In genomic region chr2:202140522-202141292, GRCh38 we compare ENCODE assay signal across 16 cellular contexts.
DNase-seq lines count a peak whose midpoint lies in the region; ATAC-seq and TF ChIP-seq lines count a peak whose summit lies in the region.
"Had no signal": no experiment of that assay in that cellular context is flagged by ENCODE, and none has a peak within 500 bp of the region (broad histone marks: within the 10 kb centered on the region; RNA-seq: fewer than 3 reads in every experiment).

No MANE protein-coding gene starts in this region.

- H3K27me3 Mint-ChIP-seq in HFFc6 (ENCODE audit: insufficient read depth) (peaks cover 2% of the 10 kb centered on the region; the same call in 1 of the 2 replicates), brain (peaks cover 6% of the 10 kb centered on the region), mesothelial cell of epicardium (ENCODE audit: low read depth) (no peaks in the 10 kb centered on the region)

- no peak for TF ChIP-seq CTCF in AG09319 (IDR thresholded peaks at IDR 0.05; ENCODE audit: low read depth, low read length)
- no peak for TF ChIP-seq CTCF in HFFc6 (IDR thresholded peaks at IDR 0.05)
- TF ChIP-seq CTCF in brain (conservative IDR thresholded peaks at IDR 0.05) = no peak
- TF ChIP-seq CTCF in mesothelial cell of epicardium (IDR thresholded peaks at IDR 0.05; ENCODE audit: unreplicated experiment) = no peak

- H3K27ac Mint-ChIP-seq in HFFc6 = peak overlapping the region; percentile 72
- peak overlapping the region in 3 of 5 experiments; percentile 28 to 61 (median 45) for H3K27ac Mint-ChIP-seq in brain
- peak overlapping the region; percentile 91 for H3K27ac Mint-ChIP-seq in mesothelial cell of epicardium
- H3K27ac Mint-ChIP-seq: activated naive CD8-positive, alpha-beta T cell; activated T-cell treated with anti-CD3 and anti-CD28 coated beads, Interleukin-2, amount 50 U/mL, for 24 hours had no signal

- no peak for ATAC-seq in HG02623 (IDR thresholded peaks at IDR 0.05; ENCODE audit: unreplicated experiment)
- ATAC-seq: A549; heart left ventricle; right lobe of liver; stimulated activated naive CD8-positive, alpha-beta T cell treated with anti-CD3 and anti-CD28 coated beads, Interleukin-15, amount 100 ng/mL, for 72 hours; upper lobe of right lung had no signal

- peak overlapping the region; percentile 19; the same call in 1 of the 2 replicates for H3K4me3 Mint-ChIP-seq in HFFc6
- H3K4me3 Mint-ChIP-seq in brain = peak overlapping the region in 1 of 5 experiments; percentile 3
- H3K4me3 Mint-ChIP-seq in mesothelial cell of epicardium = no peak overlapping the region
- H3K4me3 Mint-ChIP-seq: activated naive CD8-positive, alpha-beta T cell; activated T-cell treated with anti-CD3 and anti-CD28 coated beads, Interleukin-2, amount 50 U/mL, for 24 hours; stimulated activated naive CD8-positive, alpha-beta T cell treated with anti-CD3 and anti-CD28 coated beads, Interleukin-15, amount 100 ng/mL, for 72 hours had no signal

- H3K4me1 Mint-ChIP-seq in HFFc6 (ENCODE audit: low read depth) (peaks cover 56% of the 10 kb centered on the region), brain (peaks cover 41% of the 10 kb centered on the region), mesothelial cell of epicardium (peaks cover 47% of the 10 kb centered on the region)

- H3K36me3 Mint-ChIP-seq in HFFc6 (ENCODE audit: low read depth) = no peaks in the 10 kb centered on the region
- no peaks in the 10 kb centered on the region for H3K36me3 Mint-ChIP-seq in brain
- no peaks in the 10 kb centered on the region for H3K36me3 Mint-ChIP-seq in mesothelial cell of epicardium
- H3K36me3 Mint-ChIP-seq: activated naive CD8-positive, alpha-beta T cell had no signal

- H3K9me3 Mint-ChIP-seq in HFFc6 = no peaks in the 10 kb centered on the region
- peaks cover 0 to 5% (median 0%) of the 10 kb centered on the region in 5 experiments for H3K9me3 Mint-ChIP-seq in brain
- H3K9me3 Mint-ChIP-seq in mesothelial cell of epicardium = no peaks in the 10 kb centered on the region
- H3K9me3 Mint-ChIP-seq: activated T-cell treated with anti-CD3 and anti-CD28 coated beads, Interleukin-2, amount 50 U/mL, for 24 hours; stimulated activated naive CD8-positive, alpha-beta T cell treated with anti-CD3 and anti-CD28 coated beads, Interleukin-15, amount 100 ng/mL, for 72 hours had no signal

- DNase-seq in AG09319 (ENCODE audit: extremely low read depth, low read depth) (peak; percentile 34), HFFc6 (peak; percentile 69), mesothelial cell of epicardium (ENCODE audit: low spot score in 2 of 2, unreplicated experiment in 2 of 2) (no peak), glomerular visceral epithelial cell (ENCODE audit: extremely low spot score) (no peak)
- DNase-seq in activated CD4-positive, alpha-beta T cell treated with anti-CD3 and anti-CD28 coated beads, Interleukin-2, amount 50 U/mL, for 4 hours = no peak
- no peak for DNase-seq in activated CD8-positive, alpha-beta memory T cell treated with anti-CD3 and anti-CD28 coated beads, Interleukin-2, amount 50 U/mL, for 48 hours
- DNase-seq: activated CD4-positive, alpha-beta T cell treated with anti-CD3 and anti-CD28 coated beads, Interleukin-2, amount 50 U/mL, for 48 hours; activated T-cell treated with anti-CD3 and anti-CD28 coated beads, Interleukin-2, amount 50 U/mL, for 24 hours; heart left ventricle; right lobe of liver; stimulated activated naive CD8-positive, alpha-beta T cell treated with anti-CD3 and anti-CD28 coated beads, Interleukin-15, amount 100 ng/mL, for 72 hours; upper lobe of right lung had no signal

Comparison
In these comparisons a context has a peak if more than half of its experiments do, and no peak if none do; other contexts are left out.
1. DNase-seq: peak in AG09319 (single experiment) and HFFc6 (single experiment); none in mesothelial cell of epicardium (0 of 2), activated CD4-positive, alpha-beta T cell treated with anti-CD3 and anti-CD28 coated beads, Interleukin-2, amount 50 U/mL, for 4 hours (0 of 2), activated CD8-positive, alpha-beta memory T cell treated with anti-CD3 and anti-CD28 coated beads, Interleukin-2, amount 50 U/mL, for 48 hours (single experiment) and glomerular visceral epithelial cell (single experiment).
2. Peak in every context shown above with its lines, with median percentiles within 50 percentile points of each other: H3K27ac Mint-ChIP-seq.